10 cellular contexts compared by ENCODE assay signal in genomic region chr14:23557521-23557920, GRCh38. TPM values are rescaled to one million over a fixed set of nuclear protein-coding genes. Genes with fewer than 3 reads are reported as not detected.
DNase-seq lines count a peak whose midpoint lies in the region; ATAC-seq, FAIRE-seq and TF ChIP-seq lines count a peak whose summit lies in the region.
"Had no signal": no experiment of that assay in that cellular context is flagged by ENCODE, and none has a peak within 500 bp of the region (broad histone marks: within the 10 kb centered on the region; RNA-seq: fewer than 3 reads in every experiment).

No MANE protein-coding gene starts in this region.

- no peaks in the 10 kb centered on the region for H3K27me3 Mint-ChIP-seq in astrocyte (ENCODE audit: low read depth, unreplicated experiment)

- H3K27ac Mint-ChIP-seq in astrocyte (ENCODE audit: unreplicated experiment), result peak overlapping the region; percentile 15

- peaks cover 22% of the 10 kb centered on the region for H3K4me1 Mint-ChIP-seq in astrocyte (ENCODE audit: low read depth, unreplicated experiment)

- H3K36me3 Mint-ChIP-seq in astrocyte (ENCODE audit: low read depth, unreplicated experiment), result peaks cover 7% of the 10 kb centered on the region

- H3K27me3 ChIP-seq in Loucy (ENCODE audit: insufficient read depth, low read length, poor library complexity, severe bottlenecking) (no peaks in the 10 kb centered on the region), astrocyte (ENCODE audit: insufficient read depth, low read length) (no peaks in the 10 kb centered on the region), neural cell (ENCODE audit: insufficient read depth, low read depth, low read length) (no peaks in the 10 kb centered on the region), heart right ventricle (no peaks in the 10 kb centered on the region)

- TF ChIP-seq CTCF in Loucy (conservative IDR thresholded peaks at IDR 0.05; ENCODE audit: low read length) (no peak), astrocyte (IDR thresholded peaks at IDR 0.05; ENCODE audit: insufficient read depth, low read depth, low read length) (no peak), neural cell (IDR thresholded peaks at IDR 0.05; ENCODE audit: poor library complexity, severe bottlenecking) (no peak), heart right ventricle (IDR thresholded peaks at IDR 0.05) (no peak)

- H3F3A ChIP-seq in Loucy (ENCODE audit: low read depth) (no peaks in the 10 kb centered on the region), neural cell (ENCODE audit: insufficient read depth, low read length, poor library complexity, severe bottlenecking) (no peaks in the 10 kb centered on the region)

- H4K20me1 ChIP-seq in Loucy (ENCODE audit: insufficient read depth, low read length, poor library complexity, severe bottlenecking) (peaks cover 5% of the 10 kb centered on the region), astrocyte (ENCODE audit: insufficient read depth, low read length) (peaks cover 3% of the 10 kb centered on the region), neural cell (ENCODE audit: insufficient read depth) (no peaks in the 10 kb centered on the region)

- no peak for TF ChIP-seq RAD21 in neural cell (conservative IDR thresholded peaks at IDR 0.05)

- H3K4me3 ChIP-seq in GM08714 (ENCODE audit: low read length), result peak overlapping the region; percentile 79; the same call in 1 of the 2 replicates
- peak overlapping the region; percentile 97 for H3K4me3 ChIP-seq in Loucy (ENCODE audit: low read length, poor library complexity, severe bottlenecking)
- no peak overlapping the region for H3K4me3 ChIP-seq in astrocyte (ENCODE audit: insufficient read depth, low read depth, low read length)
- peak overlapping the region; percentile 95 for H3K4me3 ChIP-seq in neural cell (ENCODE audit: low read length)
- H3K4me3 ChIP-seq in heart right ventricle, result peak overlapping the region in 2 of 10 donors; percentile 69 to 93

- peak overlapping the region; percentile 93 for H3K4me3 Mint-ChIP-seq in astrocyte (ENCODE audit: unreplicated experiment)

- 60 to 63% methylated on average over 2 of the region's 2 CpGs for WGBS in heart right ventricle, 2 donors

- H2AFZ ChIP-seq in Loucy (ENCODE audit: low read length) (no peak overlapping the region), astrocyte (ENCODE audit: low read depth, low read length) (no peak overlapping the region), neural cell (ENCODE audit: low read depth, low read length) (no peak overlapping the region)

- peak overlapping the region; percentile 90 for H3K9ac ChIP-seq in Loucy (ENCODE audit: low read depth, low read length, poor library complexity, severe bottlenecking)
- peak overlapping the region; percentile 25 for H3K9ac ChIP-seq in astrocyte (ENCODE audit: low read length)
- H3K9ac ChIP-seq in neural cell (ENCODE audit: low read length), result peak overlapping the region; percentile 97

- H3K9me2 ChIP-seq in Loucy (replicated peaks; ENCODE audit: low read depth, low read length), result no peaks in the 10 kb centered on the region
- no peaks in the 10 kb centered on the region for H3K9me2 ChIP-seq in neural cell (ENCODE audit: insufficient read depth, low read length)

- peaks cover 24% of the 10 kb centered on the region; the same call in 1 of the 2 replicates for H3K36me3 ChIP-seq in Loucy (ENCODE audit: insufficient read depth, low read length)
- peaks cover 3% of the 10 kb centered on the region for H3K36me3 ChIP-seq in astrocyte (ENCODE audit: insufficient read depth, low read length)
- no peaks in the 10 kb centered on the region for H3K36me3 ChIP-seq in neural cell (ENCODE audit: insufficient read depth, low read length)
- peaks cover 0 to 44% (median 0%) of the 10 kb centered on the region in 9 donors for H3K36me3 ChIP-seq in heart right ventricle

- H3K4me2 ChIP-seq in Loucy (ENCODE audit: low read depth, low read length, poor library complexity, severe bottlenecking), result peak overlapping the region; percentile 98
- peak overlapping the region; percentile 89 for H3K4me2 ChIP-seq in astrocyte (ENCODE audit: low read length)
- peak overlapping the region; percentile 97 for H3K4me2 ChIP-seq in neural cell (ENCODE audit: low read length)

- H3K27ac ChIP-seq in astrocyte (ENCODE audit: low read depth, low read length) (no peak overlapping the region), neural cell (ENCODE audit: low read length) (no peak overlapping the region), heart right ventricle (peak overlapping the region in 1 of 10 donors; percentile 96)

- no peak for ATAC-seq in heart right ventricle
- ATAC-seq in HG03135 (IDR thresholded peaks at IDR 0.05; ENCODE audit: unreplicated experiment), result no peak
- ATAC-seq in HG03439 (IDR thresholded peaks at IDR 0.05; ENCODE audit: unreplicated experiment), result no peak

- no peaks in the 10 kb centered on the region for H3K9me3 Mint-ChIP-seq in astrocyte (ENCODE audit: unreplicated experiment)

- H3K79me2 ChIP-seq in Loucy (ENCODE audit: insufficient read depth, low read length) (peaks cover 16% of the 10 kb centered on the region; the same call in 1 of the 2 replicates), astrocyte (ENCODE audit: insufficient read depth, low read length) (peaks cover 16% of the 10 kb centered on the region), neural cell (replicated peaks; ENCODE audit: insufficient read depth, low read length) (peaks cover 20% of the 10 kb centered on the region)

- DNase-seq in astrocyte (ENCODE audit: low read depth), result no peak
- no peak for DNase-seq in heart right ventricle
- no peak for DNase-seq in NOMO-1 treated with DMSO at 0.1 percent for 48 hours (lab: John Stamatoyannopoulos, UW; ENCODE audit: unreplicated experiment)
- DNase-seq: NCI-H1048, SHP77 treated with DMSO at 0.1 percent for 48 hours had no signal

- H3K9me3 ChIP-seq in Loucy (ENCODE audit: insufficient read depth, low read depth, low read length), result no peaks in the 10 kb centered on the region
- H3K9me3 ChIP-seq in astrocyte (ENCODE audit: insufficient read depth, low read depth, low read length), result no peaks in the 10 kb centered on the region
- H3K9me3 ChIP-seq in neural cell (ENCODE audit: low read length), result no peaks in the 10 kb centered on the region
- H3K9me3 ChIP-seq in heart right ventricle, result no peaks in the 10 kb centered on the region

- H3K4me1 ChIP-seq in Loucy (ENCODE audit: insufficient read depth, low read length, poor library complexity, severe bottlenecking), result peaks cover 8% of the 10 kb centered on the region
- peaks cover 8% of the 10 kb centered on the region for H3K4me1 ChIP-seq in astrocyte (ENCODE audit: insufficient read depth, low read length)
- H3K4me1 ChIP-seq in heart right ventricle, result peaks cover 5 to 30% (median 22%) of the 10 kb centered on the region in 9 donors

- TF ChIP-seq EP300 in neural cell (conservative IDR thresholded peaks at IDR 0.05; ENCODE audit: poor library complexity, severe bottlenecking), result no peak

- no peak for FAIRE-seq in astrocyte (lab: Jason Lieb, UNC)

- intact Hi-C loops in heart right ventricle (cut with DNase I), result loop anchor here in 4 of 10 donors (5.0 to 10.0 kb wide), 2 partner anchors 233 to 235 kb away; partner anchors contain the start of gene PABPN1 (in 4 of the 4)

TF ChIP-seq in neural cell, 6 proteins besides CTCF, POLR2A, EP300 and RAD21 (continues in another document):
- no peak for TF ChIP-seq TAF1 (IDR thresholded peaks at IDR 0.05; ENCODE audit: low read depth)
- no peak for TF ChIP-seq REST (IDR thresholded peaks at IDR 0.05; ENCODE audit: borderline replicate concordance)
- TF ChIP-seq EZH2 (IDR thresholded peaks at IDR 0.05; ENCODE audit: borderline replicate concordance, insufficient read depth, low read length, poor library complexity, severe bottlenecking), result no peak
- no peak for TF ChIP-seq POLR2AphosphoS5 (IDR thresholded peaks at IDR 0.05)
- TF ChIP-seq SMC3 (conservative IDR thresholded peaks at IDR 0.05; ENCODE audit: poor library complexity), result no peak

RNA-seq across cellular contexts. Expression of gene THTPA, which starts 1.4 kb away (rescaled TPM):
- 6.8 and 8.1 TPM in 2 replicates for total RNA-seq in astrocyte
- polyA plus RNA-seq in neural cell, result 51.3 and 58.2 TPM in 2 replicates
- polyA minus RNA-seq in neural cell, result 25.8 and 37.0 TPM in 2 replicates
- total RNA-seq in heart right ventricle, result 10 to 100 TPM; 15.8 to 27.9 (median 18.0) TPM
- 10 to 100 TPM in 1 of 2 donors, 1 to 10 TPM in 1; 8.7 to 20.8 TPM for polyA plus RNA-seq in heart right ventricle

RNA-seq across cellular contexts. Expression of gene ZFHX2, which starts 6.0 kb away (rescaled TPM):
- total RNA-seq in astrocyte, result 27.3 TPM in 2 replicates
- 0.72 and 1.7 TPM in 2 replicates for polyA plus RNA-seq in neural cell
- 5.4 and 13.0 TPM in 2 replicates for polyA minus RNA-seq in neural cell
- 1 to 10 TPM in 5 of 10 donors, under 1 TPM in 5; 0.57 to 1.9 (median 1.1) TPM for total RNA-seq in heart right ventricle
- 1 to 10 TPM in 1 of 2 donors, under 1 TPM in 1; 0.25 to 1.0 TPM for polyA plus RNA-seq in heart right ventricle

RNA-seq across cellular contexts. Expression of gene AP1G2, which starts 10.1 kb away (rescaled TPM):
- total RNA-seq in astrocyte, result 73.6 and 80.9 TPM in 2 replicates
- polyA plus RNA-seq in neural cell, result 127 and 163 TPM in 2 replicates
- 46.5 and 53.4 TPM in 2 replicates for polyA minus RNA-seq in neural cell
- total RNA-seq in heart right ventricle, result 10 to 100 TPM in 5 of 10 donors, 1 to 10 TPM in 5; 6.6 to 19.9 (median 9.9) TPM
- polyA plus RNA-seq in heart right ventricle, result 10 to 100 TPM; 10.4 to 58.5 TPM

RNA-seq across cellular contexts. Expression of gene JPH4, which starts 21.1 kb away (rescaled TPM):
- total RNA-seq in astrocyte (0.87 and 1.1 TPM in 2 replicates), heart right ventricle (under 1 TPM in 9 of 10 donors, not detected in 1; 0.06 to 0.38 (median 0.15) TPM)
- polyA plus RNA-seq in neural cell (68.2 and 76.9 TPM in 2 replicates), heart right ventricle (under 1 TPM; 0.07 to 0.22 TPM)
- 59.4 and 60.7 TPM in 2 replicates for polyA minus RNA-seq in neural cell

Comparison
In these comparisons a context has a peak if more than half of its experiments do, and no peak if none do; other contexts are left out.
1. H3K9ac ChIP-seq: peak in every context shown above with its lines; median percentile 97 in neural cell; 90 in Loucy; 25 in astrocyte.